ENCODE assay signal across 1 cellular context in genomic region chr1:93827633-93828436, GRCh38.
TF ChIP-seq lines count a peak whose summit lies in the region.

No MANE protein-coding gene starts in this region.

TF ChIP-seq in HepG2, 621 proteins besides CTCF, POLR2A, EP300 and RAD21 (continued from another document and continues in another):
- TF ChIP-seq, protein P1, sequence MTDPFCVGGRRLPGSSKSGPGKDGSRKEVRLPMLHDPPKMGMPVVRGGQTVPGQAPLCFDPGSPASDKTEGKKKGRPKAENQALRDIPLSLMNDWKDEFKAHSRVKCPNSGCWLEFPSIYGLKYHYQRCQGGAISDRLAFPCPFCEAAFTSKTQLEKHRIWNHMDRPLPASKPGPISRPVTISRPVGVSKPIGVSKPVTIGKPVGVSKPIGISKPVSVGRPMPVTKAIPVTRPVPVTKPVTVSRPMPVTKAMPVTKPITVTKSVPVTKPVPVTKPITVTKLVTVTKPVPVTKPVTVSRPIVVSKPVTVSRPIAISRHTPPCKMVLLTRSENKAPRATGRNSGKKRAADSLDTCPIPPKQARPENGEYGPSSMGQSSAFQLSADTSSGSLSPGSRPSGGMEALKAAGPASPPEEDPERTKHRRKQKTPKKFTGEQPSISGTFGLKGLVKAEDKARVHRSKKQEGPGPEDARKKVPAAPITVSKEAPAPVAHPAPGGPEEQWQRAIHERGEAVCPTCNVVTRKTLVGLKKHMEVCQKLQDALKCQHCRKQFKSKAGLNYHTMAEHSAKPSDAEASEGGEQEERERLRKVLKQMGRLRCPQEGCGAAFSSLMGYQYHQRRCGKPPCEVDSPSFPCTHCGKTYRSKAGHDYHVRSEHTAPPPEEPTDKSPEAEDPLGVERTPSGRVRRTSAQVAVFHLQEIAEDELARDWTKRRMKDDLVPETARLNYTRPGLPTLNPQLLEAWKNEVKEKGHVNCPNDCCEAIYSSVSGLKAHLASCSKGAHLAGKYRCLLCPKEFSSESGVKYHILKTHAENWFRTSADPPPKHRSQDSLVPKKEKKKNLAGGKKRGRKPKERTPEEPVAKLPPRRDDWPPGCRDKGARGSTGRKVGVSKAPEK (CRISPR knock-in tag; IDR thresholded peaks at IDR 0.05; ENCODE audit: borderline replicate concordance): no peak
- TF ChIP-seq ZNF543 (CRISPR knock-in tag; IDR thresholded peaks at IDR 0.05): no peak
- peak; percentile 77 for TF ChIP-seq FOXP4 (CRISPR knock-in tag; IDR thresholded peaks at IDR 0.05)
- peak; percentile 69; the same call in 1 of the 2 replicates for TF ChIP-seq MYPOP (CRISPR knock-in tag; IDR thresholded peaks at IDR 0.05)
- TF ChIP-seq ZNF136 (CRISPR knock-in tag; IDR thresholded peaks at IDR 0.05; ENCODE audit: low read depth): 0 out of 2 replicates have a peak, but pooled peaks have one; percentile 67
- TF ChIP-seq, protein P2, sequence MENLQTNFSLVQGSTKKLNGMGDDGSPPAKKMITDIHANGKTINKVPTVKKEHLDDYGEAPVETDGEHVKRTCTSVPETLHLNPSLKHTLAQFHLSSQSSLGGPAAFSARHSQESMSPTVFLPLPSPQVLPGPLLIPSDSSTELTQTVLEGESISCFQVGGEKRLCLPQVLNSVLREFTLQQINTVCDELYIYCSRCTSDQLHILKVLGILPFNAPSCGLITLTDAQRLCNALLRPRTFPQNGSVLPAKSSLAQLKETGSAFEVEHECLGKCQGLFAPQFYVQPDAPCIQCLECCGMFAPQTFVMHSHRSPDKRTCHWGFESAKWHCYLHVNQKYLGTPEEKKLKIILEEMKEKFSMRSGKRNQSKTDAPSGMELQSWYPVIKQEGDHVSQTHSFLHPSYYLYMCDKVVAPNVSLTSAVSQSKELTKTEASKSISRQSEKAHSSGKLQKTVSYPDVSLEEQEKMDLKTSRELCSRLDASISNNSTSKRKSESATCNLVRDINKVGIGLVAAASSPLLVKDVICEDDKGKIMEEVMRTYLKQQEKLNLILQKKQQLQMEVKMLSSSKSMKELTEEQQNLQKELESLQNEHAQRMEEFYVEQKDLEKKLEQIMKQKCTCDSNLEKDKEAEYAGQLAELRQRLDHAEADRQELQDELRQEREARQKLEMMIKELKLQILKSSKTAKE (CRISPR knock-in tag; IDR thresholded peaks at IDR 0.05; ENCODE audit: borderline replicate concordance): peak; percentile 49; the same call in 1 of the 2 replicates
- TF ChIP-seq THAP11 (CRISPR knock-in tag; IDR thresholded peaks at IDR 0.05): peak; percentile 67
- TF ChIP-seq CBFB (CRISPR knock-in tag; IDR thresholded peaks at IDR 0.05): no peak
- TF ChIP-seq SMAD3 (CRISPR knock-in tag; IDR thresholded peaks at IDR 0.05): peak; percentile 66; the same call in 1 of the 2 replicates
- no peak for TF ChIP-seq ZNF777 (CRISPR knock-in tag; IDR thresholded peaks at IDR 0.05)
- no peak for TF ChIP-seq ZNF577 (CRISPR knock-in tag; IDR thresholded peaks at IDR 0.05; ENCODE audit: borderline replicate concordance, low read depth)
- no peak for TF ChIP-seq ZNF75D (CRISPR knock-in tag; IDR thresholded peaks at IDR 0.05; ENCODE audit: borderline replicate concordance)
- TF ChIP-seq MZF1 (CRISPR knock-in tag; IDR thresholded peaks at IDR 0.05; ENCODE audit: borderline replicate concordance): 0 out of 2 replicates have a peak, but pooled peaks have one; percentile 42
- no peak for TF ChIP-seq ZKSCAN5 (CRISPR knock-in tag; IDR thresholded peaks at IDR 0.05)
- no peak for TF ChIP-seq MAF1 (CRISPR knock-in tag; IDR thresholded peaks at IDR 0.05; ENCODE audit: borderline replicate concordance)
- peak; percentile 69; the same call in 1 of the 2 replicates for TF ChIP-seq SMARCC2 (IDR thresholded peaks at IDR 0.05)
- TF ChIP-seq ZNF331 (CRISPR knock-in tag; IDR thresholded peaks at IDR 0.05): peak; percentile 82
- no peak for TF ChIP-seq ZNF576 (CRISPR knock-in tag; IDR thresholded peaks at IDR 0.05)
- TF ChIP-seq ZNF724P (CRISPR knock-in tag; IDR thresholded peaks at IDR 0.05; ENCODE audit: borderline replicate concordance): peak; percentile 55; the same call in 1 of the 2 replicates
- peak; percentile 91 for TF ChIP-seq TARDBP (CRISPR knock-in tag; IDR thresholded peaks at IDR 0.05)
- TF ChIP-seq ZNF629 (CRISPR knock-in tag; conservative IDR thresholded peaks at IDR 0.05): no peak
- no peak for TF ChIP-seq FOXO4 (CRISPR knock-in tag; conservative IDR thresholded peaks at IDR 0.05)
- TF ChIP-seq KAT2B (IDR thresholded peaks at IDR 0.05; ENCODE audit: borderline replicate concordance, low read depth, low read length): no peak
- TF ChIP-seq ZFP91 (CRISPR knock-in tag; IDR thresholded peaks at IDR 0.05; ENCODE audit: borderline replicate concordance): peak; percentile 49
- no peak for TF ChIP-seq ZNF572 (CRISPR knock-in tag; IDR thresholded peaks at IDR 0.05)
- TF ChIP-seq, protein P3, sequence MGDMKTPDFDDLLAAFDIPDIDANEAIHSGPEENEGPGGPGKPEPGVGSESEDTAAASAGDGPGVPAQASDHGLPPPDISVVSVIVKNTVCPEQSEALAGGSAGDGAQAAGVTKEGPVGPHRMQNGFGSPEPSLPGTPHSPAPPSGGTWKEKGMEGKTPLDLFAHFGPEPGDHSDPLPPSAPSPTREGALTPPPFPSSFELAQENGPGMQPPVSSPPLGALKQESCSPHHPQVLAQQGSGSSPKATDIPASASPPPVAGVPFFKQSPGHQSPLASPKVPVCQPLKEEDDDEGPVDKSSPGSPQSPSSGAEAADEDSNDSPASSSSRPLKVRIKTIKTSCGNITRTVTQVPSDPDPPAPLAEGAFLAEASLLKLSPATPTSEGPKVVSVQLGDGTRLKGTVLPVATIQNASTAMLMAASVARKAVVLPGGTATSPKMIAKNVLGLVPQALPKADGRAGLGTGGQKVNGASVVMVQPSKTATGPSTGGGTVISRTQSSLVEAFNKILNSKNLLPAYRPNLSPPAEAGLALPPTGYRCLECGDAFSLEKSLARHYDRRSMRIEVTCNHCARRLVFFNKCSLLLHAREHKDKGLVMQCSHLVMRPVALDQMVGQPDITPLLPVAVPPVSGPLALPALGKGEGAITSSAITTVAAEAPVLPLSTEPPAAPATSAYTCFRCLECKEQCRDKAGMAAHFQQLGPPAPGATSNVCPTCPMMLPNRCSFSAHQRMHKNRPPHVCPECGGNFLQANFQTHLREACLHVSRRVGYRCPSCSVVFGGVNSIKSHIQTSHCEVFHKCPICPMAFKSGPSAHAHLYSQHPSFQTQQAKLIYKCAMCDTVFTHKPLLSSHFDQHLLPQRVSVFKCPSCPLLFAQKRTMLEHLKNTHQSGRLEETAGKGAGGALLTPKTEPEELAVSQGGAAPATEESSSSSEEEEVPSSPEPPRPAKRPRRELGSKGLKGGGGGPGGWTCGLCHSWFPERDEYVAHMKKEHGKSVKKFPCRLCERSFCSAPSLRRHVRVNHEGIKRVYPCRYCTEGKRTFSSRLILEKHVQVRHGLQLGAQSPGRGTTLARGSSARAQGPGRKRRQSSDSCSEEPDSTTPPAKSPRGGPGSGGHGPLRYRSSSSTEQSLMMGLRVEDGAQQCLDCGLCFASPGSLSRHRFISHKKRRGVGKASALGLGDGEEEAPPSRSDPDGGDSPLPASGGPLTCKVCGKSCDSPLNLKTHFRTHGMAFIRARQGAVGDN (CRISPR knock-in tag; IDR thresholded peaks at IDR 0.05): peak; percentile 60; the same call in 1 of the 2 replicates
- no peak for TF ChIP-seq IRX3 (CRISPR knock-in tag; IDR thresholded peaks at IDR 0.05; ENCODE audit: borderline replicate concordance, low read depth)
- 0 out of 2 replicates have a peak, but pooled peaks have one; percentile 3 for TF ChIP-seq ZNF556 (CRISPR knock-in tag; IDR thresholded peaks at IDR 0.05; ENCODE audit: borderline replicate concordance)
- no peak for TF ChIP-seq ZNF317 (CRISPR knock-in tag; IDR thresholded peaks at IDR 0.05)
- TF ChIP-seq ARHGAP35 (CRISPR knock-in tag; IDR thresholded peaks at IDR 0.05; ENCODE audit: borderline replicate concordance): no peak
- peak; percentile 93 for TF ChIP-seq AHDC1 (CRISPR knock-in tag; IDR thresholded peaks at IDR 0.05; ENCODE audit: borderline replicate concordance)
